Comparison of ENCODE assay signal across 1 cellular context in the genomic region with DNA sequence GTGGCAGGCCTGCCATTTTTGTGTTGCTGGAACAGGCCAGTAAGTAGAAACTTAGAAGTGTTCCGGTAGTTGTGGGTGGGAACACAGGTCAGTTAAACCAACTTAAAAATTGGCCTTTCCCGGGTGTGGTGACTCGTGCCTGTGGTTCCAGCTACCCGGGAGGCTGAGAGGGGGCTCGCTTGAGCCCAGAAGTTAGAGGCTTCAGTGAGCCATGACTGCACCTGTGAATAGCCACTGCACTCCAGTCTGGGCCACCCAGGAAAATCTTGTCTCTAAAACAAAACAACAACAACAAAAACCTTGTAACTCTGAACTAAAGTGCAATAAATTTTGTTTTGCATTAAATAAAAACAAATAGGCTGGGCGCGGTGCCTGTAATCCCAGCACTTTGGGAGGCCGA.
TF ChIP-seq lines count a peak whose summit lies in the region.

No MANE protein-coding gene starts in this region.

TF ChIP-seq in HCT116, 20 proteins besides CTCF, POLR2A, EP300 and RAD21 (continued from another document):
- TF ChIP-seq, protein P1, sequence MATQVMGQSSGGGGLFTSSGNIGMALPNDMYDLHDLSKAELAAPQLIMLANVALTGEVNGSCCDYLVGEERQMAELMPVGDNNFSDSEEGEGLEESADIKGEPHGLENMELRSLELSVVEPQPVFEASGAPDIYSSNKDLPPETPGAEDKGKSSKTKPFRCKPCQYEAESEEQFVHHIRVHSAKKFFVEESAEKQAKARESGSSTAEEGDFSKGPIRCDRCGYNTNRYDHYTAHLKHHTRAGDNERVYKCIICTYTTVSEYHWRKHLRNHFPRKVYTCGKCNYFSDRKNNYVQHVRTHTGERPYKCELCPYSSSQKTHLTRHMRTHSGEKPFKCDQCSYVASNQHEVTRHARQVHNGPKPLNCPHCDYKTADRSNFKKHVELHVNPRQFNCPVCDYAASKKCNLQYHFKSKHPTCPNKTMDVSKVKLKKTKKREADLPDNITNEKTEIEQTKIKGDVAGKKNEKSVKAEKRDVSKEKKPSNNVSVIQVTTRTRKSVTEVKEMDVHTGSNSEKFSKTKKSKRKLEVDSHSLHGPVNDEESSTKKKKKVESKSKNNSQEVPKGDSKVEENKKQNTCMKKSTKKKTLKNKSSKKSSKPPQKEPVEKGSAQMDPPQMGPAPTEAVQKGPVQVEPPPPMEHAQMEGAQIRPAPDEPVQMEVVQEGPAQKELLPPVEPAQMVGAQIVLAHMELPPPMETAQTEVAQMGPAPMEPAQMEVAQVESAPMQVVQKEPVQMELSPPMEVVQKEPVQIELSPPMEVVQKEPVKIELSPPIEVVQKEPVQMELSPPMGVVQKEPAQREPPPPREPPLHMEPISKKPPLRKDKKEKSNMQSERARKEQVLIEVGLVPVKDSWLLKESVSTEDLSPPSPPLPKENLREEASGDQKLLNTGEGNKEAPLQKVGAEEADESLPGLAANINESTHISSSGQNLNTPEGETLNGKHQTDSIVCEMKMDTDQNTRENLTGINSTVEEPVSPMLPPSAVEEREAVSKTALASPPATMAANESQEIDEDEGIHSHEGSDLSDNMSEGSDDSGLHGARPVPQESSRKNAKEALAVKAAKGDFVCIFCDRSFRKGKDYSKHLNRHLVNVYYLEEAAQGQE (IDR thresholded peaks at IDR 0.05; ENCODE audit: low read depth) = no peak
- no peak for TF ChIP-seq EZH2 (IDR thresholded peaks at IDR 0.05)
- TF ChIP-seq EZH2phosphoT487 (IDR thresholded peaks at IDR 0.05; ENCODE audit: borderline replicate concordance) = no peak
- TF ChIP-seq, protein P2, sequence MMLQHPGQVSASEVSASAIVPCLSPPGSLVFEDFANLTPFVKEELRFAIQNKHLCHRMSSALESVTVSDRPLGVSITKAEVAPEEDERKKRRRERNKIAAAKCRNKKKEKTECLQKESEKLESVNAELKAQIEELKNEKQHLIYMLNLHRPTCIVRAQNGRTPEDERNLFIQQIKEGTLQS (IDR thresholded peaks at IDR 0.05) = no peak
- TF ChIP-seq EGR1 (IDR thresholded peaks at IDR 0.05; ENCODE audit: low read depth) = no peak
- TF ChIP-seq ZFX (IDR thresholded peaks at IDR 0.05) = no peak
- no peak for TF ChIP-seq POLR2AphosphoS5 (IDR thresholded peaks at IDR 0.05; ENCODE audit: low read depth, low read length)
- no peak for TF ChIP-seq YY1 (IDR thresholded peaks at IDR 0.05; ENCODE audit: extremely low read depth, insufficient replicate concordance, low read depth, low read length)
- TF ChIP-seq, protein P3, sequence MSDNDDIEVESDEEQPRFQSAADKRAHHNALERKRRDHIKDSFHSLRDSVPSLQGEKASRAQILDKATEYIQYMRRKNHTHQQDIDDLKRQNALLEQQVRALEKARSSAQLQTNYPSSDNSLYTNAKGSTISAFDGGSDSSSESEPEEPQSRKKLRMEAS (IDR thresholded peaks at IDR 0.05) = no peak
- TF ChIP-seq SP1 (IDR thresholded peaks at IDR 0.05; ENCODE audit: low read depth) = no peak
- no peak for TF ChIP-seq FOSL1 (IDR thresholded peaks at IDR 0.05; ENCODE audit: low read depth)
- no peak for TF ChIP-seq ZNF274 (IDR thresholded peaks at IDR 0.05; ENCODE audit: low read depth, low read length)
